Comparison of ENCODE assay signal across 18 cellular contexts in genomic region chr2:3204031-3204430, GRCh38.
DNase-seq lines count a peak whose midpoint lies in the region; ATAC-seq, FAIRE-seq and TF ChIP-seq lines count a peak whose summit lies in the region.
"Had no signal": no experiment of that assay in that cellular context is flagged by ENCODE, and none has a peak within 500 bp of the region (broad histone marks: within the 10 kb centered on the region; RNA-seq: fewer than 3 reads in every experiment).

No MANE protein-coding gene starts in this region.

- peaks cover 0 to 4% of the 10 kb centered on the region in 2 experiments; a peak in 1 of 4 replicates for H3K9me3 ChIP-seq in H1 (ENCODE audit: insufficient read depth in 2 of 2, low read depth in 1 of 2, low read length in 1 of 2)
- H3K9me3 ChIP-seq: HAP-1 had no signal

- CTCF ChIA-PET in H1 (lab: Charles Lee; ENCODE audit: partially characterized antibody), result interaction anchor here (1.8 kb wide), 1 partner anchor 19 kb away, joined by 3 read pairs; no protein-coding TSS in a partner anchor

- H2BK15ac ChIP-seq in H1 (ENCODE audit: low read length), result no peak overlapping the region

- no peak overlapping the region for H3K9ac ChIP-seq in H1 (replicated peaks in 1 of 4; ENCODE audit: extremely low read depth in 1 of 4, low read depth in 3 of 4, low read length in 3 of 4)

- no peak overlapping the region for H2AK5ac ChIP-seq in H1 (ENCODE audit: low read depth, low read length)

- no peak for ATAC-seq in natural killer cell treated with Interleukin-12 subunit alpha and Interleukin-12 subunit beta and Interleukin-15 and Interleukin-18, amount 100 ng/mL, for 72 hours
- ATAC-seq in natural killer cell (no peak), GM18873 (IDR thresholded peaks at IDR 0.05; ENCODE audit: low FRiP score, unreplicated experiment) (no peak)
- no peak for ATAC-seq in activated T-cell treated with anti-CD3 and anti-CD28 coated beads, Interleukin-2, amount 50 U/mL, for 4 hours
- no peak for ATAC-seq in activated CD4-positive, CD25-positive, alpha-beta regulatory T cell treated with anti-CD3 and anti-CD28 coated beads, Interleukin-2, amount 50 U/mL, for 24 hours

- H3K36me3 Mint-ChIP-seq in natural killer cell treated with Interleukin-12 subunit alpha and Interleukin-12 subunit beta and Interleukin-15 and Interleukin-18, amount 100 ng/mL, for 72 hours, result peaks cover 4% of the 10 kb centered on the region
- no peaks in the 10 kb centered on the region for H3K36me3 Mint-ChIP-seq in natural killer cell
- peaks cover 14% of the 10 kb centered on the region for H3K36me3 Mint-ChIP-seq in activated T-cell treated with anti-CD3 and anti-CD28 coated beads, Interleukin-2, amount 50 U/mL, for 4 hours (ENCODE audit: insufficient read depth)

- peak overlapping the region; percentile 9; the same call in 1 of the 2 replicates for H2BK12ac ChIP-seq in H1 (ENCODE audit: low read depth, low read length)

- H2BK5ac ChIP-seq in H1 (ENCODE audit: low read depth, low read length), result no peak overlapping the region

- no peaks in the 10 kb centered on the region for H3K23me2 ChIP-seq in H1 (ENCODE audit: low read depth, low read length)

- H3K56ac ChIP-seq in H1 (replicated peaks; ENCODE audit: insufficient read length, low read depth, low read length), result no peak overlapping the region

- no peak overlapping the region for H3K23ac ChIP-seq in H1 (ENCODE audit: insufficient read length)

- no peak overlapping the region for H3K4me2 ChIP-seq in H1 (ENCODE audit: insufficient read depth in 1 of 2, low read depth in 2 of 2, low read length in 2 of 2)

- H3K4ac ChIP-seq in H1 (replicated peaks; ENCODE audit: insufficient read length, low read depth, low read length), result no peak overlapping the region

- peaks cover 23 to 48% of the 10 kb centered on the region in 2 donors for H3K4me1 Mint-ChIP-seq in natural killer cell treated with Interleukin-12 subunit alpha and Interleukin-12 subunit beta and Interleukin-15 and Interleukin-18, amount 100 ng/mL, for 72 hours (ENCODE audit: low read depth in 2 of 2)
- peaks cover 28 to 30% of the 10 kb centered on the region in 2 donors for H3K4me1 Mint-ChIP-seq in natural killer cell
- H3K4me1 Mint-ChIP-seq in activated T-cell treated with anti-CD3 and anti-CD28 coated beads, Interleukin-2, amount 50 U/mL, for 4 hours (ENCODE audit: low read depth), result no peaks in the 10 kb centered on the region
- H3K4me1 Mint-ChIP-seq: IgD-negative memory B cell had no signal

- no peaks in the 10 kb centered on the region; the same call in 1 of the 2 replicates for H3K79me1 ChIP-seq in H1 (ENCODE audit: low read depth, low read length)

- no peak overlapping the region for H3K4me3 Mint-ChIP-seq in natural killer cell treated with Interleukin-12 subunit alpha and Interleukin-12 subunit beta and Interleukin-15 and Interleukin-18, amount 100 ng/mL, for 72 hours
- no peak overlapping the region for H3K4me3 Mint-ChIP-seq in natural killer cell
- no peak overlapping the region for H3K4me3 Mint-ChIP-seq in activated T-cell treated with anti-CD3 and anti-CD28 coated beads, Interleukin-2, amount 50 U/mL, for 4 hours
- H3K4me3 Mint-ChIP-seq: CD4-positive, CD25-positive, alpha-beta regulatory T cell; IgD-negative memory B cell had no signal

- peaks cover 0 to 5% (median 2%) of the 10 kb centered on the region in 4 experiments; a peak in 5 of 7 replicates for H3K4me1 ChIP-seq in H1 (replicated peaks in 1 of 4; ENCODE audit: control insufficient read depth in 3 of 4, insufficient read depth in 4 of 4, low read length in 3 of 4)
- H3K4me1 ChIP-seq: HAP-1 had no signal

- no peak for TF ChIP-seq EP300 in H1 (IDR thresholded peaks at IDR 0.05; ENCODE audit: borderline replicate concordance in 1 of 2, low read depth in 2 of 2, low read length in 2 of 2)

- H2BK20ac ChIP-seq in H1 (ENCODE audit: low read length), result no peak overlapping the region

- H4K20me1 ChIP-seq in H1 (replicated peaks in 1 of 2; ENCODE audit: control insufficient read depth in 1 of 2, insufficient read depth in 2 of 2, low read length in 2 of 2), result no peaks in the 10 kb centered on the region

- no peaks in the 10 kb centered on the region for H3K27me3 Mint-ChIP-seq in natural killer cell treated with Interleukin-12 subunit alpha and Interleukin-12 subunit beta and Interleukin-15 and Interleukin-18, amount 100 ng/mL, for 72 hours
- no peaks in the 10 kb centered on the region for H3K27me3 Mint-ChIP-seq in natural killer cell (ENCODE audit: low read depth in 2 of 2)
- H3K27me3 Mint-ChIP-seq in activated T-cell treated with anti-CD3 and anti-CD28 coated beads, Interleukin-2, amount 50 U/mL, for 4 hours (ENCODE audit: low read depth), result no peaks in the 10 kb centered on the region
- H3K27me3 Mint-ChIP-seq: CD4-positive, CD25-positive, alpha-beta regulatory T cell; IgD-negative memory B cell had no signal

- no peak overlapping the region for H3K14ac ChIP-seq in H1 (ENCODE audit: insufficient read length)

- no peak overlapping the region for H3K27ac ChIP-seq in H1 (ENCODE audit: low read depth, low read length)

- no peak overlapping the region for H2BK120ac ChIP-seq in H1 (replicated peaks; ENCODE audit: low read depth, low read length)

- intact Hi-C loops in natural killer cell (cut with micrococcal nuclease), result no loop called here

- no peaks in the 10 kb centered on the region for H3K36me3 ChIP-seq in H1 (ENCODE audit: control insufficient read depth in 2 of 4, insufficient read depth in 4 of 4, low read length in 3 of 4)
- H3K36me3 ChIP-seq: HAP-1 had no signal

- H3K79me2 ChIP-seq in H1 (ENCODE audit: control insufficient read depth in 1 of 2, insufficient read depth in 2 of 2, low read length in 2 of 2), result no peaks in the 10 kb centered on the region

- FAIRE-seq in H1 (lab: Jason Lieb, UNC), result no peak

- H3K18ac ChIP-seq in H1 (ENCODE audit: extremely low read depth, low read length), result no peak overlapping the region

- no peaks in the 10 kb centered on the region for H3K9me3 Mint-ChIP-seq in natural killer cell treated with Interleukin-12 subunit alpha and Interleukin-12 subunit beta and Interleukin-15 and Interleukin-18, amount 100 ng/mL, for 72 hours
- H3K9me3 Mint-ChIP-seq in natural killer cell, result no peaks in the 10 kb centered on the region
- no peaks in the 10 kb centered on the region for H3K9me3 Mint-ChIP-seq in activated T-cell treated with anti-CD3 and anti-CD28 coated beads, Interleukin-2, amount 50 U/mL, for 4 hours
- H3K9me3 Mint-ChIP-seq: IgD-negative memory B cell had no signal

- 82% methylated on average over 5 of the region's 5 CpGs; no CpG with 5 or more reads in 1 of the 2 experiments for WGBS in H1 (ENCODE audit: extremely low coverage in 1 of 2, insufficient coverage in 1 of 2, insufficient read length in 1 of 2, insufficient replicate concordance in 2 of 2, low coverage in 1 of 2, low lambda C conversion rate in 2 of 2, missing lambda C conversion rate in 1 of 2), 2 experiments

- H3K27ac Mint-ChIP-seq in natural killer cell treated with Interleukin-12 subunit alpha and Interleukin-12 subunit beta and Interleukin-15 and Interleukin-18, amount 100 ng/mL, for 72 hours, result peak overlapping the region in 1 of 2 donors; percentile 94
- H3K27ac Mint-ChIP-seq in natural killer cell, result peak overlapping the region in 1 of 2 donors; percentile 35
- H3K27ac Mint-ChIP-seq: CD4-positive, CD25-positive, alpha-beta regulatory T cell; IgD-negative memory B cell had no signal

- peak; percentile 26 for DNase-seq in natural killer cell treated with Interleukin-12 subunit alpha and Interleukin-12 subunit beta and Interleukin-15 and Interleukin-18, amount 100 ng/mL, for 72 hours (ENCODE audit: low spot score)
- DNase-seq in natural killer cell (no peak), NCI-H2107 (lab: John Stamatoyannopoulos, UW) (peak; percentile 37), H1 (ENCODE audit: low read depth in 1 of 2, low spot score in 2 of 2) (no peak)
- no peak for DNase-seq in activated T-cell treated with anti-CD3 and anti-CD28 coated beads, Interleukin-2, amount 50 U/mL, for 4 hours
- DNase-seq: ACHN; AML-193; CD4-positive, CD25-positive, alpha-beta regulatory T cell; DMS53; NCI-H1105 treated with DMSO at 0.1 percent for 48 hours; NCI-H1694 treated with DMSO at 0.1 percent for 48 hours; NCI-H2227 treated with DMSO at 0.1 percent for 48 hours; NCI-H526; SHP77 treated with DMSO at 0.1 percent for 48 hours had no signal

- H4K5ac ChIP-seq in H1 (ENCODE audit: insufficient read length, low read depth, low read length), result no peak overlapping the region

- no peak overlapping the region for H3K4me3 ChIP-seq in H1 (ENCODE audit: extremely low read depth in 1 of 4, insufficient read depth in 2 of 4, low read depth in 3 of 4, low read length in 4 of 4)
- H3K4me3 ChIP-seq: HAP-1 had no signal

- H4K8ac ChIP-seq in H1 (ENCODE audit: extremely low read depth, insufficient read depth, low read length), result peak overlapping the region; percentile 74; the same call in 1 of the 2 replicates

- no peak overlapping the region for H4K91ac ChIP-seq in H1 (replicated peaks; ENCODE audit: insufficient read length, low read length)

- no peak for TF ChIP-seq CTCF in natural killer cell (IDR thresholded peaks at IDR 0.05)
- TF ChIP-seq CTCF in H1 (IDR thresholded peaks at IDR 0.05; ENCODE audit: control extremely low read depth in 1 of 3, insufficient read depth in 1 of 3, low read depth in 1 of 3, low read length in 3 of 3), result no peak

- no peak overlapping the region for H2AFZ ChIP-seq in H1 (ENCODE audit: low read length)

- POLR2A ChIA-PET in H1 (lab: Charles Lee; ENCODE audit: partially characterized antibody), result interaction anchor here (0.9 kb wide), 1 partner anchor 82 kb away, joined by 3 read pairs; no protein-coding TSS in a partner anchor

- TF ChIP-seq RAD21 in H1 (IDR thresholded peaks at IDR 0.05 in 1 of 2, conservative IDR thresholded peaks at IDR 0.05 in 1 of 2; ENCODE audit: low read depth in 2 of 2, low read length in 2 of 2), result no peak

- no peak for TF ChIP-seq POLR2A in H1 (IDR thresholded peaks at IDR 0.05; ENCODE audit: control extremely low read depth in 1 of 2, low read depth in 2 of 2, low read length in 2 of 2)

- no peaks in the 10 kb centered on the region for H3K27me3 ChIP-seq in H1 (replicated peaks in 1 of 4; ENCODE audit: control insufficient read depth in 3 of 4, extremely low read depth in 1 of 4, insufficient read depth in 3 of 4, low read length in 3 of 4)

TF ChIP-seq in H1, 55 proteins besides CTCF, POLR2A, EP300 and RAD21 (continues in another document):
- TF ChIP-seq CHD1 (IDR thresholded peaks at IDR 0.05; ENCODE audit: low read depth, low read length) (no peak), GABPA (IDR thresholded peaks at IDR 0.05; ENCODE audit: borderline replicate concordance, insufficient read depth, low read length) (no peak), CBX8 (IDR thresholded peaks at IDR 0.05; ENCODE audit: borderline replicate concordance, low read depth, low read length) (no peak), YY1 (IDR thresholded peaks at IDR 0.05; ENCODE audit: low read depth, low read length) (no peak), CTBP2 (IDR thresholded peaks at IDR 0.05; ENCODE audit: borderline replicate concordance, insufficient read depth, insufficient read length, low read length) (no peak), RNF2 (IDR thresholded peaks at IDR 0.05; ENCODE audit: borderline replicate concordance, low read depth, low read length, missing control alignments, poor library complexity, severe bottlenecking) (no peak), TBP (IDR thresholded peaks at IDR 0.05; ENCODE audit: low read depth, low read length) (no peak), SP1 (IDR thresholded peaks at IDR 0.05; ENCODE audit: low read depth, low read length) (no peak)

Comparison
In these comparisons a context has a peak if more than half of its experiments do, and no peak if none do; other contexts are left out.
1. DNase-seq: peak in natural killer cell treated with Interleukin-12 subunit alpha and Interleukin-12 subunit beta and Interleukin-15 and Interleukin-18, amount 100 ng/mL, for 72 hours (single experiment) and NCI-H2107 (single experiment); none in natural killer cell (single experiment), H1 (0 of 2) and activated T-cell treated with anti-CD3 and anti-CD28 coated beads, Interleukin-2, amount 50 U/mL, for 4 hours (single experiment).